In genomic region chrX:139724626-139725025, GRCh38 we compare ENCODE assay signal across 24 cellular contexts. TPM values are rescaled to one million over a fixed set of nuclear protein-coding genes. Genes with fewer than 3 reads are reported as not detected.
"Had no signal": no experiment of that assay in that cellular context is flagged by ENCODE, and none has a peak within 500 bp of the region (broad histone marks: within the 10 kb centered on the region; RNA-seq: fewer than 3 reads in every experiment).

No MANE protein-coding gene starts in this region.

- H3K4me3 ChIP-seq: colonic mucosa, esophagus muscularis mucosa, lung, pancreas, right lobe of liver, thoracic aorta, tibial nerve, upper lobe of left lung had no signal

- H3K9me3 ChIP-seq: colonic mucosa, esophagus muscularis mucosa, neutrophil, pancreas, right lobe of liver, thoracic aorta, tibial nerve, upper lobe of left lung had no signal

- H3K27me3 ChIP-seq: colonic mucosa, esophagus muscularis mucosa, neutrophil, pancreas, right lobe of liver, tibial nerve, upper lobe of left lung had no signal

- H3K9me3 Mint-ChIP-seq: dendritic cell treated with granulocyte-macrophage colony-stimulating factor and Interleukin-4, amounts not matched to agents 40 ng/mL and 50 ng/mL, for 4 days; memory B cell; natural killer cell; stimulated activated naive B cell treated with anti-CD40 and anti-IgM and Interleukin-4, amounts not matched to agents 10 μg/mL and 1 μg/mL and 100 μg/mL, for 72 hours; stimulated activated naive CD8-positive, alpha-beta T cell treated with anti-CD3 and anti-CD28 coated beads, Interleukin-15, Interleukin-2, amounts not matched to agents 100 ng/mL and 50 ng/mL, for 24 hours had no signal

- H3K4me3 Mint-ChIP-seq: dendritic cell treated with granulocyte-macrophage colony-stimulating factor and Interleukin-4, amounts not matched to agents 40 ng/mL and 50 ng/mL, for 4 days; memory B cell; natural killer cell; stimulated activated naive B cell treated with anti-CD40 and anti-IgM and Interleukin-4, amounts not matched to agents 10 μg/mL and 1 μg/mL and 100 μg/mL, for 72 hours; stimulated activated naive CD8-positive, alpha-beta T cell treated with anti-CD3 and anti-CD28 coated beads, Interleukin-15, Interleukin-2, amounts not matched to agents 100 ng/mL and 50 ng/mL, for 24 hours had no signal

- DNase-seq: colonic mucosa; effector CD8-positive, alpha-beta T cell; head of caudate nucleus; kidney; natural killer cell; pancreas; right lobe of liver; small intestine; stimulated activated CD4-positive, alpha-beta T cell treated with anti-CD3 and anti-CD28 coated beads, Interleukin-15, amount 100 ng/mL, for 24 hours; stimulated activated CD4-positive, alpha-beta T cell treated with anti-CD3 and anti-CD28 coated beads, Interleukin-2, amount 100 ng/mL, for 48 hours; stimulated activated naive B cell treated with anti-CD40 and anti-IgM and Interleukin-4, amounts not matched to agents 10 μg/mL and 1 μg/mL and 100 μg/mL, for 72 hours; upper lobe of left lung had no signal

- H3K27ac ChIP-seq: colonic mucosa, esophagus muscularis mucosa, neutrophil, pancreas, right lobe of liver, thoracic aorta, tibial nerve, upper lobe of left lung had no signal

- FAIRE-seq: endothelial cell of umbilical vein, frontal cortex, kidney, pancreas, small intestine, urothelium cell line had no signal

- H3K4me1 Mint-ChIP-seq: natural killer cell had no signal

- H3K36me3 Mint-ChIP-seq: natural killer cell had no signal

- H3K27me3 Mint-ChIP-seq: dendritic cell treated with granulocyte-macrophage colony-stimulating factor and Interleukin-4, amounts not matched to agents 40 ng/mL and 50 ng/mL, for 4 days; memory B cell; stimulated activated naive B cell treated with anti-CD40 and anti-IgM and Interleukin-4, amounts not matched to agents 10 μg/mL and 1 μg/mL and 100 μg/mL, for 72 hours; stimulated activated naive CD8-positive, alpha-beta T cell treated with anti-CD3 and anti-CD28 coated beads, Interleukin-15, Interleukin-2, amounts not matched to agents 100 ng/mL and 50 ng/mL, for 24 hours had no signal

- H3K27ac Mint-ChIP-seq: dendritic cell treated with granulocyte-macrophage colony-stimulating factor and Interleukin-4, amounts not matched to agents 40 ng/mL and 50 ng/mL, for 4 days; memory B cell; natural killer cell; stimulated activated naive B cell treated with anti-CD40 and anti-IgM and Interleukin-4, amounts not matched to agents 10 μg/mL and 1 μg/mL and 100 μg/mL, for 72 hours; stimulated activated naive CD8-positive, alpha-beta T cell treated with anti-CD3 and anti-CD28 coated beads, Interleukin-15, Interleukin-2, amounts not matched to agents 100 ng/mL and 50 ng/mL, for 24 hours had no signal

- ATAC-seq: left lobe of liver; natural killer cell; pancreas; right lobe of liver; stimulated activated naive B cell treated with anti-CD40 and anti-IgM and Interleukin-4, amounts not matched to agents 10 μg/mL and 1 μg/mL and 100 μg/mL, for 72 hours had no signal

- H3K4me1 ChIP-seq: colonic mucosa, esophagus muscularis mucosa, pancreas, right lobe of liver, tibial nerve, upper lobe of left lung had no signal

- H3K36me3 ChIP-seq: colonic mucosa, esophagus muscularis mucosa, neutrophil, pancreas, right lobe of liver, thoracic aorta, tibial nerve, upper lobe of left lung had no signal

RNA-seq across cellular contexts. Expression of gene MCF2, which starts 16.7 kb away (rescaled TPM):
- total RNA-seq: colonic mucosa had no signal
